ENCODE assay signal across 13 cellular contexts in the genomic region with DNA sequence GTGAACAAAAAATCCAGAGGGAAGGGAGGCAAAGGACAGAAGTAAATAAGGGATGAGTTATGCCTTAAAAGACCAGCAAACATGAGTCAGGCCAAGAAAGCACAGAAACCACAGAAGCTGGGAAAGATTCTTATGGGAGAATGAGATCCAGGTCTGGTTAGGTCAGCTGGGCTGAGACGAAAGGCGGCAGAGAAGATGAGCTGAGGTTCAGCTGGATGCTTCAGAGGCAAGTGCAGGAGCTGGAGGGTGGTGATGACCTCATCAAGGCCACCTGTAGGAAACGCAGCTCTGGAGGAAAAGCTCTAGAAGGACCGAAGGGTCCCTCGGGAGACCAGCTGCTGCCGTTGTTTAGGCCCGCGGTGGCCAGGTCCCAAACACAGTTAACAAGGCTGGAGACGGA.
A peak's percentile ranks its signal among the peaks of the same experiment; 100 is the strongest.
DNase-seq lines count a peak whose midpoint lies in the region; ATAC-seq and TF ChIP-seq lines count a peak whose summit lies in the region.
"Had no signal": no experiment of that assay in that cellular context is flagged by ENCODE, and none has a peak within 500 bp of the region (broad histone marks: within the 10 kb centered on the region; RNA-seq: fewer than 3 reads in every experiment).

No MANE protein-coding gene starts in this region.

- H3K36me3 ChIP-seq in IMR-90 (ENCODE audit: control insufficient read depth, insufficient read depth, low read length) (peaks cover 54% of the 10 kb centered on the region), endodermal cell (ENCODE audit: control insufficient read depth, insufficient read depth, low read length) (peaks cover 78% of the 10 kb centered on the region)

- no peak overlapping the region for H4K8ac ChIP-seq in IMR-90 (ENCODE audit: low read depth in 2 of 2, low read length in 2 of 2)

- H2AK5ac ChIP-seq in IMR-90 (ENCODE audit: low read depth, low read length): peak overlapping the region; percentile 29; the same call in 1 of the 2 replicates

- no peak overlapping the region for H3K4ac ChIP-seq in IMR-90 (ENCODE audit: low read depth, low read length)

- H2BK20ac ChIP-seq in IMR-90 (ENCODE audit: low read depth, low read length): no peak overlapping the region

- H3K4me3 Mint-ChIP-seq in chondrocyte (ENCODE audit: unreplicated experiment): no peak overlapping the region
- H3K4me3 Mint-ChIP-seq in nephron progenitor cell: no peak overlapping the region
- H3K4me3 Mint-ChIP-seq in mesothelial cell of epicardium: no peak overlapping the region
- H3K4me3 Mint-ChIP-seq in endodermal cell: no peak overlapping the region
- H3K4me3 Mint-ChIP-seq: dendritic cell treated with granulocyte-macrophage colony-stimulating factor and Interleukin-4, amounts not matched to agents 40 ng/mL and 50 ng/mL, for 4 days had no signal

- H3K4me1 ChIP-seq in IMR-90 (ENCODE audit: control insufficient read depth, insufficient read depth, low read length) (peaks cover 24% of the 10 kb centered on the region), endodermal cell (ENCODE audit: control insufficient read depth, insufficient read depth, low read length) (no peaks in the 10 kb centered on the region)

- H3K27ac Mint-ChIP-seq in chondrocyte (ENCODE audit: unreplicated experiment) (peak overlapping the region; percentile 33), nephron progenitor cell (peak overlapping the region; percentile 90), mesothelial cell of epicardium (no peak overlapping the region), endodermal cell (no peak overlapping the region)
- H3K27ac Mint-ChIP-seq: dendritic cell treated with granulocyte-macrophage colony-stimulating factor and Interleukin-4, amounts not matched to agents 40 ng/mL and 50 ng/mL, for 4 days; T-cell had no signal

- no peak overlapping the region for H2BK15ac ChIP-seq in IMR-90 (ENCODE audit: low read depth, low read length)

- H3K27ac ChIP-seq in IMR-90 (ENCODE audit: insufficient read depth, low read length) (no peak overlapping the region), endodermal cell (ENCODE audit: low read depth, low read length) (no peak overlapping the region)

- peak; percentile 80 for DNase-seq in AG20443 (ENCODE audit: low spot score)
- DNase-seq in IMR-90: peak; percentile 91
- no peak for DNase-seq in chondrocyte (ENCODE audit: low spot score)
- DNase-seq in nephron progenitor cell: no peak
- DNase-seq in mesothelial cell of epicardium (ENCODE audit: low spot score in 2 of 2, unreplicated experiment in 2 of 2): no peak
- no peak for DNase-seq in NCI-H526 treated with DMSO at 0.1 percent for 48 hours (lab: John Stamatoyannopoulos, UW)
- DNase-seq in endodermal cell: no peak
- DNase-seq: C1 segment of cervical spinal cord; psoas muscle; stimulated activated CD4-positive, alpha-beta T cell treated with anti-CD3 and anti-CD28 coated beads, Interleukin-1b, Interleukin-23, amount 100 ng/mL, for 48 hours; T-cell had no signal

- peaks cover 75% of the 10 kb centered on the region for H4K20me1 ChIP-seq in IMR-90 (ENCODE audit: insufficient read depth, low read length)

- TF ChIP-seq CTCF in IMR-90 (conservative IDR thresholded peaks at IDR 0.05; ENCODE audit: low read depth, low read length) (no peak), chondrocyte (IDR thresholded peaks at IDR 0.05) (no peak), nephron progenitor cell (IDR thresholded peaks at IDR 0.05) (no peak), mesothelial cell of epicardium (IDR thresholded peaks at IDR 0.05; ENCODE audit: unreplicated experiment) (no peak), endodermal cell (conservative IDR thresholded peaks at IDR 0.05) (no peak)

- CTCF ChIA-PET in IMR-90 (lab: Yijun Ruan, JAX): interaction anchor here (0.8 to 1.8 kb wide), 3 partner anchors 348 to 407 kb away, joined by 4 to 9 read pairs (median 5); no protein-coding TSS in a partner anchor

- H3K23ac ChIP-seq in IMR-90 (ENCODE audit: low read depth, low read length): no peak overlapping the region

- in situ Hi-C loops in IMR-90 (cut with MboI; ENCODE audit: low sequenced_read_pairs): no loop called here

- H3K18ac ChIP-seq in IMR-90 (ENCODE audit: low read depth, low read length): no peak overlapping the region

- POLR2A ChIA-PET in IMR-90 (lab: Charles Lee; ENCODE audit: unreplicated experiment): no interaction called here

- whole genome bisulfite sequencing in IMR-90 (ENCODE audit: extremely low coverage in 2 of 2, insufficient read length in 1 of 2), 2 experiments: 88% methylated on average over 2 of the region's 9 CpGs; no CpG with 5 or more reads in 1 of the 2 experiments
- WGBS in endodermal cell (ENCODE audit: insufficient coverage in 1 of 2, insufficient read length in 1 of 2), 2 experiments: 97 to 98% methylated on average over 5 to 9 of the region's 9 CpGs

- H3K4me1 Mint-ChIP-seq in chondrocyte (ENCODE audit: low read depth): peaks cover 47% of the 10 kb centered on the region
- H3K4me1 Mint-ChIP-seq in nephron progenitor cell: peaks cover 29% of the 10 kb centered on the region
- peaks cover 4% of the 10 kb centered on the region for H3K4me1 Mint-ChIP-seq in mesothelial cell of epicardium
- peaks cover 3% of the 10 kb centered on the region for H3K4me1 Mint-ChIP-seq in endodermal cell

- no peaks in the 10 kb centered on the region for H3K27me3 Mint-ChIP-seq in chondrocyte (ENCODE audit: low read depth)
- peaks cover 4% of the 10 kb centered on the region for H3K27me3 Mint-ChIP-seq in nephron progenitor cell (ENCODE audit: low read depth, poor library complexity)
- no peaks in the 10 kb centered on the region for H3K27me3 Mint-ChIP-seq in mesothelial cell of epicardium (ENCODE audit: low read depth)
- no peaks in the 10 kb centered on the region for H3K27me3 Mint-ChIP-seq in endodermal cell (ENCODE audit: insufficient read depth)
- H3K27me3 Mint-ChIP-seq: dendritic cell treated with granulocyte-macrophage colony-stimulating factor and Interleukin-4, amounts not matched to agents 40 ng/mL and 50 ng/mL, for 4 days had no signal

- no peak overlapping the region for H3K4me2 ChIP-seq in IMR-90 (ENCODE audit: low read depth, low read length)

- no peak for TF ChIP-seq RAD21 in IMR-90 (IDR thresholded peaks at IDR 0.05; ENCODE audit: low read length)

- H3K4me3 ChIP-seq in IMR-90 (ENCODE audit: insufficient read depth, low read depth, low read length) (no peak overlapping the region), endodermal cell (ENCODE audit: low read length) (no peak overlapping the region)
- H3K4me3 ChIP-seq: psoas muscle had no signal

- dilution Hi-C loops in IMR-90 (cut with HindIII; ENCODE audit: low sequenced_read_pairs, unreplicated experiment): loop anchor here (25.0 kb wide), 1 partner anchor 403 kb away; no protein-coding TSS in a partner anchor

- intact Hi-C loops in IMR-90 (cut with micrococcal nuclease): no loop called here

- H4K91ac ChIP-seq in IMR-90 (ENCODE audit: insufficient read depth, low read depth, low read length): no peak overlapping the region

- peak overlapping the region; percentile 22 for H2AK9ac ChIP-seq in IMR-90 (replicated peaks; ENCODE audit: low read depth, low read length, poor library complexity)

- no peak for TF ChIP-seq POLR2A in IMR-90 (IDR thresholded peaks at IDR 0.05; ENCODE audit: low read depth, low read length)

- H3K79me1 ChIP-seq in IMR-90 (ENCODE audit: low read depth in 1 of 2, low read length in 2 of 2): peaks cover 22 to 71% of the 10 kb centered on the region in 2 experiments

- H3K27me3 ChIP-seq in IMR-90 (ENCODE audit: control insufficient read depth, insufficient read depth, low read length) (no peaks in the 10 kb centered on the region), endodermal cell (ENCODE audit: control insufficient read depth, insufficient read depth, low read length, poor library complexity, severe bottlenecking) (no peaks in the 10 kb centered on the region)

- no TSS peak for BruUV-seq in IMR-90 (replicated peaks; lab: Mats Ljungman, UMichigan)

- H3K9me1 ChIP-seq in IMR-90 (ENCODE audit: insufficient read depth, low read length): peaks cover 26% of the 10 kb centered on the region

- no peak overlapping the region for H4K5ac ChIP-seq in IMR-90 (ENCODE audit: low read depth, low read length)

- H3K9me3 ChIP-seq in IMR-90 (ENCODE audit: control insufficient read depth, insufficient read depth, low read length) (no peaks in the 10 kb centered on the region), endodermal cell (ENCODE audit: control insufficient read depth, low read length) (no peaks in the 10 kb centered on the region)
- H3K9me3 ChIP-seq: psoas muscle had no signal

- H2BK120ac ChIP-seq in IMR-90 (ENCODE audit: low read depth, low read length): no peak overlapping the region

- H3K56ac ChIP-seq in IMR-90 (ENCODE audit: extremely low read depth, insufficient read depth, low read length): no peak overlapping the region

- no peak overlapping the region for H2AFZ ChIP-seq in IMR-90 (replicated peaks; ENCODE audit: low read length, poor library complexity)

- peaks cover 20% of the 10 kb centered on the region for H3K36me3 Mint-ChIP-seq in chondrocyte (ENCODE audit: low read depth)
- peaks cover 74% of the 10 kb centered on the region for H3K36me3 Mint-ChIP-seq in nephron progenitor cell (ENCODE audit: low read depth)
- H3K36me3 Mint-ChIP-seq in mesothelial cell of epicardium: peaks cover 40% of the 10 kb centered on the region
- peaks cover 60% of the 10 kb centered on the region for H3K36me3 Mint-ChIP-seq in endodermal cell (ENCODE audit: low read depth)
- H3K36me3 Mint-ChIP-seq: T-cell had no signal

- H3K9ac ChIP-seq in IMR-90 (ENCODE audit: low read depth, low read length) (no peak overlapping the region), endodermal cell (ENCODE audit: extremely low read depth, low read length, poor library complexity, severe bottlenecking) (no peak overlapping the region)

- 0 out of 2 replicates have a peak overlapping the region, but pooled peaks have one; percentile 10 for H3K14ac ChIP-seq in IMR-90 (replicated peaks; ENCODE audit: low read depth, low read length)

- no peaks in the 10 kb centered on the region for H3K9me3 Mint-ChIP-seq in chondrocyte (ENCODE audit: low read depth)
- H3K9me3 Mint-ChIP-seq in nephron progenitor cell: no peaks in the 10 kb centered on the region
- H3K9me3 Mint-ChIP-seq in mesothelial cell of epicardium: no peaks in the 10 kb centered on the region
- no peaks in the 10 kb centered on the region for H3K9me3 Mint-ChIP-seq in endodermal cell
- H3K9me3 Mint-ChIP-seq: dendritic cell treated with granulocyte-macrophage colony-stimulating factor and Interleukin-4, amounts not matched to agents 40 ng/mL and 50 ng/mL, for 4 days; T-cell had no signal

- H2BK5ac ChIP-seq in IMR-90 (ENCODE audit: low read depth, low read length, poor library complexity, severe bottlenecking): peak overlapping the region; percentile 30

- peak; percentile 55 for ATAC-seq in IMR-90 (ENCODE audit: low read depth)
- no peak for ATAC-seq in GM21447 (IDR thresholded peaks at IDR 0.05; ENCODE audit: unreplicated experiment)
- ATAC-seq: T-cell had no signal

TF ChIP-seq in IMR-90, 13 proteins besides CTCF, POLR2A, EP300 and RAD21 (continues in another document):
- no peak for TF ChIP-seq MXI1 (IDR thresholded peaks at IDR 0.05; ENCODE audit: borderline replicate concordance, low read depth, low read length)
- TF ChIP-seq CHD1 (IDR thresholded peaks at IDR 0.05; ENCODE audit: low read depth, low read length): no peak

Comparison
In these comparisons a context has a peak if more than half of its experiments do, and no peak if none do; other contexts are left out.
1. DNase-seq: peak in AG20443 (single experiment) and IMR-90 (single experiment); none in chondrocyte (single experiment), nephron progenitor cell (single experiment), mesothelial cell of epicardium (0 of 2), NCI-H526 treated with DMSO at 0.1 percent for 48 hours (single experiment) and endodermal cell (single experiment).
2. H3K27ac Mint-ChIP-seq: peak in chondrocyte (single experiment) and nephron progenitor cell (single experiment); none in mesothelial cell of epicardium (single experiment) and endodermal cell (single experiment).